In the genomic region with DNA sequence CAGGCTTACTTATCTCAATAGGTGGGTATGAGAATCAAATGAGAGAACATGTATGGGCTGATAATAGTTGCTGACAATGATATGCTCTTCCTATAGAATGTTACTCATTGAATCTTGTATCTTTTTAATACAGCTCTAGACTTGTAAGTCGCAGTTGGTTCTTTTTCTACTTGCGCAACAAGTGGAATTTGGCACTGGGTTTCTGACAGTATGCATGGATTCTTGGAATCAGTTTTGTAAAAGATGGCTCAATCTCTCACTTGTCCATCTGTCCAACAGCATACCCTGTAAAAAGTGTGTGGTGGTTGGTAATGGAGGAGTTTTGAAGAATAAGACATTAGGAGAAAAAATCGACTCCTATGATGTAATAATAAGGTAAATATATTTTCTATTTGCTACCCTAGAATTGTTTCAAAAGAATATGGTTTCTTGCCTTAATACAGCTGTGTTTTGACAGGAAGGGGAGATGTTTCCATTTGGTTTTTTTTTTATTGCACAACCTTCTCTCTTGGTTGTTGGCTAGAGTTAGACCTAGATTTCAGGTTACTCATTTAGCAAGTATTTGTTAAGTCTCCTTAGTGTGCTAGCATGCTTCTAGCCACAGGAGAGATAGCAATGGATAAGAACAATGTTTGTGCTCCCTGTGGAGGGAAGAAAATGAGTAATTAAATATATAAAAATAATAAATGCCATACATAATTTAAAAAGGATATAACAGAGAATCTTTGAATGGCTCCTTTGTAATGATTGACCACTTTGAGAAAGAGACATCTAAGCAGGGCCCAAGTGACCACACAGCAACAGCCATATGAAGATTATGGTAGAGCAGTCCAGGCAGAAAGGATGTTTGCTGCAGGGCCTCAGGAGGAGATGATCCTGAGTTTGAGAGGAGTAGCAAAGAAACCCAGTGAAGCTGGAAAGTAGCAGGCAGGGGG, we compare ENCODE assay signal across 1 cellular context.
A peak's percentile ranks its signal among the peaks of the same experiment; 100 is the strongest.
TF ChIP-seq lines count a peak whose summit lies in the region.

No MANE protein-coding gene starts in this region.

TF ChIP-seq in SK-N-SH, 30 proteins besides CTCF, POLR2A, EP300 and RAD21 (continued from another document):
- TF ChIP-seq, protein P1, sequence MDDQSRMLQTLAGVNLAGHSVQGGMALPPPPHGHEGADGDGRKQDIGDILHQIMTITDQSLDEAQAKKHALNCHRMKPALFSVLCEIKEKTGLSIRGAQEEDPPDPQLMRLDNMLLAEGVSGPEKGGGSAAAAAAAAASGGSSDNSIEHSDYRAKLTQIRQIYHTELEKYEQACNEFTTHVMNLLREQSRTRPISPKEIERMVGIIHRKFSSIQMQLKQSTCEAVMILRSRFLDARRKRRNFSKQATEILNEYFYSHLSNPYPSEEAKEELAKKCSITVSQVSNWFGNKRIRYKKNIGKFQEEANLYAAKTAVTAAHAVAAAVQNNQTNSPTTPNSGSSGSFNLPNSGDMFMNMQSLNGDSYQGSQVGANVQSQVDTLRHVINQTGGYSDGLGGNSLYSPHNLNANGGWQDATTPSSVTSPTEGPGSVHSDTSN (IDR thresholded peaks at IDR 0.05): peak; percentile 33; the same call in 1 of the 2 replicates
- TF ChIP-seq EZH2phosphoT487 (IDR thresholded peaks at IDR 0.05; ENCODE audit: borderline replicate concordance, low read depth) (no peak), FOSL2 (IDR thresholded peaks at IDR 0.05; ENCODE audit: borderline replicate concordance, low read depth) (peak; percentile 46; the same call in 1 of the 2 replicates), FOXM1 (IDR thresholded peaks at IDR 0.05; ENCODE audit: low read depth) (no peak), JUND (IDR thresholded peaks at IDR 0.05) (peak; percentile 57), POLR2AphosphoS5 (IDR thresholded peaks at IDR 0.05; ENCODE audit: low read depth, low read length) (no peak), GATA2 (CRISPR knock-in tag; IDR thresholded peaks at IDR 0.05) (no peak), TEAD4 (IDR thresholded peaks at IDR 0.05; ENCODE audit: borderline replicate concordance, insufficient read depth) (no peak), SIN3A (IDR thresholded peaks at IDR 0.05; ENCODE audit: borderline replicate concordance, low read depth, low read length) (no peak), ELF1 (IDR thresholded peaks at IDR 0.05) (no peak)
- TF ChIP-seq, protein P2, sequence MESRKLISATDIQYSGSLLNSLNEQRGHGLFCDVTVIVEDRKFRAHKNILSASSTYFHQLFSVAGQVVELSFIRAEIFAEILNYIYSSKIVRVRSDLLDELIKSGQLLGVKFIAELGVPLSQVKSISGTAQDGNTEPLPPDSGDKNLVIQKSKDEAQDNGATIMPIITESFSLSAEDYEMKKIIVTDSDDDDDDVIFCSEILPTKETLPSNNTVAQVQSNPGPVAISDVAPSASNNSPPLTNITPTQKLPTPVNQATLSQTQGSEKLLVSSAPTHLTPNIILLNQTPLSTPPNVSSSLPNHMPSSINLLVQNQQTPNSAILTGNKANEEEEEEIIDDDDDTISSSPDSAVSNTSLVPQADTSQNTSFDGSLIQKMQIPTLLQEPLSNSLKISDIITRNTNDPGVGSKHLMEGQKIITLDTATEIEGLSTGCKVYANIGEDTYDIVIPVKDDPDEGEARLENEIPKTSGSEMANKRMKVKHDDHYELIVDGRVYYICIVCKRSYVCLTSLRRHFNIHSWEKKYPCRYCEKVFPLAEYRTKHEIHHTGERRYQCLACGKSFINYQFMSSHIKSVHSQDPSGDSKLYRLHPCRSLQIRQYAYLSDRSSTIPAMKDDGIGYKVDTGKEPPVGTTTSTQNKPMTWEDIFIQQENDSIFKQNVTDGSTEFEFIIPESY (IDR thresholded peaks at IDR 0.05; ENCODE audit: borderline replicate concordance, low read depth): no peak
- TF ChIP-seq, protein P3, sequence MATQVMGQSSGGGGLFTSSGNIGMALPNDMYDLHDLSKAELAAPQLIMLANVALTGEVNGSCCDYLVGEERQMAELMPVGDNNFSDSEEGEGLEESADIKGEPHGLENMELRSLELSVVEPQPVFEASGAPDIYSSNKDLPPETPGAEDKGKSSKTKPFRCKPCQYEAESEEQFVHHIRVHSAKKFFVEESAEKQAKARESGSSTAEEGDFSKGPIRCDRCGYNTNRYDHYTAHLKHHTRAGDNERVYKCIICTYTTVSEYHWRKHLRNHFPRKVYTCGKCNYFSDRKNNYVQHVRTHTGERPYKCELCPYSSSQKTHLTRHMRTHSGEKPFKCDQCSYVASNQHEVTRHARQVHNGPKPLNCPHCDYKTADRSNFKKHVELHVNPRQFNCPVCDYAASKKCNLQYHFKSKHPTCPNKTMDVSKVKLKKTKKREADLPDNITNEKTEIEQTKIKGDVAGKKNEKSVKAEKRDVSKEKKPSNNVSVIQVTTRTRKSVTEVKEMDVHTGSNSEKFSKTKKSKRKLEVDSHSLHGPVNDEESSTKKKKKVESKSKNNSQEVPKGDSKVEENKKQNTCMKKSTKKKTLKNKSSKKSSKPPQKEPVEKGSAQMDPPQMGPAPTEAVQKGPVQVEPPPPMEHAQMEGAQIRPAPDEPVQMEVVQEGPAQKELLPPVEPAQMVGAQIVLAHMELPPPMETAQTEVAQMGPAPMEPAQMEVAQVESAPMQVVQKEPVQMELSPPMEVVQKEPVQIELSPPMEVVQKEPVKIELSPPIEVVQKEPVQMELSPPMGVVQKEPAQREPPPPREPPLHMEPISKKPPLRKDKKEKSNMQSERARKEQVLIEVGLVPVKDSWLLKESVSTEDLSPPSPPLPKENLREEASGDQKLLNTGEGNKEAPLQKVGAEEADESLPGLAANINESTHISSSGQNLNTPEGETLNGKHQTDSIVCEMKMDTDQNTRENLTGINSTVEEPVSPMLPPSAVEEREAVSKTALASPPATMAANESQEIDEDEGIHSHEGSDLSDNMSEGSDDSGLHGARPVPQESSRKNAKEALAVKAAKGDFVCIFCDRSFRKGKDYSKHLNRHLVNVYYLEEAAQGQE (IDR thresholded peaks at IDR 0.05; ENCODE audit: low read depth, low read length): no peak
TF ChIP-seq in SK-N-SH: peak in this region for 5.
